Comparison of ENCODE assay signal across 8 cellular contexts in genomic region chr10:23439452-23439919, GRCh38. TPM values are rescaled to one million over a fixed set of nuclear protein-coding genes. Genes with fewer than 3 reads are reported as not detected.
DNase-seq lines count a peak whose midpoint lies in the region; ATAC-seq and TF ChIP-seq lines count a peak whose summit lies in the region.

No MANE protein-coding gene starts in this region.

- TF ChIP-seq CTCF in GM06990 (IDR thresholded peaks at IDR 0.05; ENCODE audit: insufficient read depth, low read length, poor library complexity, severe bottlenecking) (no peak), MM.1S (IDR thresholded peaks at IDR 0.05; ENCODE audit: low read length) (no peak), GM10266 (IDR thresholded peaks at IDR 0.05; ENCODE audit: control insufficient read depth, insufficient read depth, low read depth, missing control alignments) (no peak)

- peak overlapping the region; percentile 65 for H3K4me3 ChIP-seq in GM06990 (replicated peaks; ENCODE audit: low read depth, low read length)
- H3K4me3 ChIP-seq in MM.1S (ENCODE audit: low read length), result peak overlapping the region; percentile 87
- peak overlapping the region; percentile 75 for H3K4me3 ChIP-seq in mononuclear cell (ENCODE audit: low read length)

- peak overlapping the region; percentile 71; the same call in 1 of the 2 replicates for H3K9ac ChIP-seq in MM.1S (ENCODE audit: low read length)

- H4K20me1 ChIP-seq in MM.1S (ENCODE audit: insufficient read depth, low read length), result no peaks in the 10 kb centered on the region

- H3K27ac ChIP-seq in MM.1S (ENCODE audit: low read length), result peak overlapping the region; percentile 72; the same call in 1 of the 2 replicates

- 0 out of 2 replicates have a peak, but pooled peaks cover 14% of the 10 kb centered on the region for H3F3A ChIP-seq in MM.1S (ENCODE audit: insufficient read depth, low read length)

- ATAC-seq in GM21717 (IDR thresholded peaks at IDR 0.05; ENCODE audit: unreplicated experiment), result peak; percentile 20

- H3K27me3 ChIP-seq in GM06990 (replicated peaks; ENCODE audit: control insufficient read depth, insufficient read depth, low read length) (no peaks in the 10 kb centered on the region), MM.1S (replicated peaks; ENCODE audit: insufficient read depth, low read length) (no peaks in the 10 kb centered on the region), mononuclear cell (ENCODE audit: insufficient read depth, low read length) (no peaks in the 10 kb centered on the region)

- H3K36me3 ChIP-seq in GM06990 (ENCODE audit: control insufficient read depth, insufficient read depth, low read length), result no peaks in the 10 kb centered on the region
- H3K36me3 ChIP-seq in MM.1S (replicated peaks; ENCODE audit: insufficient read depth, low read length), result no peaks in the 10 kb centered on the region

- H3K9me2 ChIP-seq in MM.1S (replicated peaks; ENCODE audit: insufficient read depth, low read length), result no peaks in the 10 kb centered on the region

- H3K4me1 ChIP-seq in MM.1S (ENCODE audit: low read length) (peaks cover 8% of the 10 kb centered on the region; the same call in 1 of the 2 replicates), mononuclear cell (ENCODE audit: insufficient read depth, low read length) (peaks cover 58% of the 10 kb centered on the region)

- no peaks in the 10 kb centered on the region for H3K9me3 ChIP-seq in MM.1S (replicated peaks; ENCODE audit: insufficient read depth, low read length)
- H3K9me3 ChIP-seq in mononuclear cell (ENCODE audit: low read depth, low read length), result no peaks in the 10 kb centered on the region

- H3K79me2 ChIP-seq in MM.1S (ENCODE audit: low read length), result peaks cover 46% of the 10 kb centered on the region

- DNase-seq in GM06990 (ENCODE audit: extremely low read depth, insufficient read length), result peak; percentile 38
- peak; percentile 13 for DNase-seq in MM.1S
- peak; percentile 36 for DNase-seq in cerebellum (ENCODE audit: low spot score)
- DNase-seq in AML-193 (lab: John Stamatoyannopoulos, UW), result no peak
- no peak for DNase-seq in NCI-H2081 treated with DMSO at 0.1 percent for 48 hours (lab: John Stamatoyannopoulos, UW)
- no peak for DNase-seq in GM10266 (ENCODE audit: extremely low spot score)

- no peak overlapping the region for H2AFZ ChIP-seq in MM.1S (ENCODE audit: low read length)

- H3K4me2 ChIP-seq in MM.1S (ENCODE audit: low read depth, low read length), result no peak overlapping the region

RNA-seq across cellular contexts. Expression of gene OTUD1, which starts 0.6 kb away (rescaled TPM):
- total RNA-seq in cerebellum (10.3 TPM), mononuclear cell (130 TPM)

Comparison
In these comparisons a context has a peak if more than half of its experiments do, and no peak if none do; other contexts are left out.
1. DNase-seq: peak in GM06990 (single experiment), MM.1S (single experiment) and cerebellum (single experiment); none in AML-193 (0 of 2), NCI-H2081 treated with DMSO at 0.1 percent for 48 hours (single experiment) and GM10266 (single experiment).
2. RNA of gene OTUD1, which starts 0.6 kb away (total RNA-seq): 130 TPM in mononuclear cell (single experiment); 10.3 TPM in cerebellum (single experiment); every median in the first group is over 10 times any median in the second.
3. Peak in every context shown above with its lines, with median percentiles within 50 percentile points of each other: H3K4me3 ChIP-seq.